Comparison of ENCODE assay signal across 1 cellular context in genomic region chr9:15253786-15254185, GRCh38.
TF ChIP-seq lines count a peak whose summit lies in the region.

No MANE protein-coding gene starts in this region.

TF ChIP-seq in endothelial cell of umbilical vein, 7 proteins besides CTCF, POLR2A, EP300 and RAD21:
- TF ChIP-seq POLR2AphosphoS5 (IDR thresholded peaks at IDR 0.05; ENCODE audit: insufficient read depth, low read depth, low read length) = no peak
- TF ChIP-seq EZH2 (IDR thresholded peaks at IDR 0.05; ENCODE audit: borderline replicate concordance, low read depth, low read length, severe bottlenecking) = no peak
- no peak for TF ChIP-seq GATA2 (IDR thresholded peaks at IDR 0.05; ENCODE audit: insufficient read depth, insufficient read length, low read depth, low read length)
- no peak for TF ChIP-seq MAX (IDR thresholded peaks at IDR 0.05; ENCODE audit: insufficient read depth, insufficient read length)
- TF ChIP-seq JUN (IDR thresholded peaks at IDR 0.05; ENCODE audit: borderline replicate concordance, insufficient read depth, insufficient read length, low read depth) = no peak
- no peak for TF ChIP-seq FOS (IDR thresholded peaks at IDR 0.05; ENCODE audit: borderline replicate concordance, insufficient read depth, low read length)
- TF ChIP-seq MYC (IDR thresholded peaks at IDR 0.05; ENCODE audit: low read depth, low read length) = no peak
